10 cellular contexts compared by ENCODE assay signal in the genomic region with DNA sequence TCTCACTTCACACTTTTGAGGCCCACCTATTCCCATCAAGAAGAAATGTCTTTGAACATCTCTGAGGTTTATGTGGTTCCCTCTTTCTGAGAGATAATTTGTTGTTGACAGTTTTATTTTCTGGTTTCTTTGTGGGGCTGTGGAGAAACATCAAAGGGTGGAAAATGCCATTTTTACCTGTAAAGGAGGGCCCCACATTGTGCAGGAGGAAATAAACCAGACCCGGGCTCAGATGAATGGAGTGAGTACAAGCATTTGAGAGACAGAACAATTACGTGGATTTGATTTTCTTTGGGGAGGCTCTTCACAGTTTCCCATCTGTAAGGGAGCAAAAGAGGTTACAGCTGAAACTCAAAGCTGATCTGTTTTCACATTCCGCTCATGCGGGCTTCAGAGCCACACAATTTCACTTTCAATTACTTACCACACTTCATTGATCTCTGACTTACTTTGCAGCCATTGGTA. TPM values are rescaled to one million over a fixed set of nuclear protein-coding genes. Genes with fewer than 3 reads are reported as not detected.
DNase-seq lines count a peak whose midpoint lies in the region; ATAC-seq and TF ChIP-seq lines count a peak whose summit lies in the region.
"Had no signal": no experiment of that assay in that cellular context is flagged by ENCODE, and none has a peak within 500 bp of the region (broad histone marks: within the 10 kb centered on the region; RNA-seq: fewer than 3 reads in every experiment).

No MANE protein-coding gene starts in this region.

- intact Hi-C loops in CD4-positive, alpha-beta memory T cell (cut with micrococcal nuclease), result loop anchor here (2.0 kb wide), 1 partner anchor 20 kb away; no protein-coding TSS in a partner anchor
- intact Hi-C loops in activated T-helper 2 cell treated with anti-CD3 and anti-CD28 coated beads, Interferon-gamma antibody, Interleukin-2, Interleukin-4, amounts not matched to agents 10 μg/mL and 5 μg/mL and 100 μg/mL, durations not matched to agents 14 hours and 24 hours and 36 hours (cut with micrococcal nuclease), result loop anchor here (1.0 kb wide), 1 partner anchor 29 kb away; no protein-coding TSS in a partner anchor
- intact Hi-C loops in Calu3 (cut with micrococcal nuclease; ENCODE audit: unreplicated experiment), result no loop called here

- H3K27me3 ChIP-seq in CD4-positive, alpha-beta memory T cell (ENCODE audit: insufficient read depth, low read length), result no peaks in the 10 kb centered on the region

- POLR2A ChIA-PET in CD4-positive, alpha-beta memory T cell (lab: Charles Lee; ENCODE audit: partially characterized antibody), result interaction anchor here (1.0 to 10.2 kb wide), 6 partner anchors 14 to 43 kb away, joined by 3 to 126 read pairs (median 56); a partner anchor contains a TSS

- H3K27ac Mint-ChIP-seq in CD4-positive, alpha-beta memory T cell, result peak overlapping the region; percentile 49 to 92 (median 82)
- H3K27ac Mint-ChIP-seq in activated T-helper 2 cell treated with anti-CD3 and anti-CD28 coated beads, Interferon-gamma antibody, Interleukin-2, Interleukin-4, amounts not matched to agents 10 μg/mL and 5 μg/mL and 100 μg/mL, durations not matched to agents 14 hours and 24 hours and 36 hours, result peak overlapping the region; percentile 67
- H3K27ac Mint-ChIP-seq in Calu3 (ENCODE audit: unreplicated experiment), result no peak overlapping the region

- CTCF ChIA-PET in CD4-positive, alpha-beta memory T cell (lab: Charles Lee; ENCODE audit: partially characterized antibody), result interaction anchor here (0.7 to 7.3 kb wide), 6 partner anchors 9 to 41 kb away, joined by 3 to 449 read pairs (median 66); a partner anchor contains a TSS
- CTCF ChIA-PET in Calu3 (lab: Charles Lee), result no interaction called here

- no peaks in the 10 kb centered on the region for H3K9me3 Mint-ChIP-seq in CD4-positive, alpha-beta memory T cell
- H3K9me3 Mint-ChIP-seq in activated T-helper 2 cell treated with anti-CD3 and anti-CD28 coated beads, Interferon-gamma antibody, Interleukin-2, Interleukin-4, amounts not matched to agents 10 μg/mL and 5 μg/mL and 100 μg/mL, durations not matched to agents 14 hours and 24 hours and 36 hours, result no peaks in the 10 kb centered on the region
- no peaks in the 10 kb centered on the region for H3K9me3 Mint-ChIP-seq in Calu3 (ENCODE audit: low read depth, unreplicated experiment)

- peaks cover 60% of the 10 kb centered on the region for H3K4me1 ChIP-seq in CD4-positive, alpha-beta memory T cell (ENCODE audit: insufficient read depth, low read length)

- TF ChIP-seq CTCF in Calu3 (IDR thresholded peaks at IDR 0.05; ENCODE audit: unreplicated experiment), result no peak

- H3K36me3 Mint-ChIP-seq in CD4-positive, alpha-beta memory T cell, result peaks cover 9 to 18% of the 10 kb centered on the region in 2 donors
- H3K36me3 Mint-ChIP-seq in activated T-helper 2 cell treated with anti-CD3 and anti-CD28 coated beads, Interferon-gamma antibody, Interleukin-2, Interleukin-4, amounts not matched to agents 10 μg/mL and 5 μg/mL and 100 μg/mL, durations not matched to agents 14 hours and 24 hours and 36 hours (ENCODE audit: low read depth), result peaks cover 41% of the 10 kb centered on the region
- peaks cover 8% of the 10 kb centered on the region for H3K36me3 Mint-ChIP-seq in Calu3 (ENCODE audit: insufficient read depth, unreplicated experiment)

- H3K4me1 Mint-ChIP-seq in CD4-positive, alpha-beta memory T cell, result peaks cover 42 to 82% (median 62%) of the 10 kb centered on the region in 4 donors
- H3K4me1 Mint-ChIP-seq in activated T-helper 2 cell treated with anti-CD3 and anti-CD28 coated beads, Interferon-gamma antibody, Interleukin-2, Interleukin-4, amounts not matched to agents 10 μg/mL and 5 μg/mL and 100 μg/mL, durations not matched to agents 14 hours and 24 hours and 36 hours (ENCODE audit: low read depth), result peaks cover 38% of the 10 kb centered on the region
- peaks cover 9% of the 10 kb centered on the region for H3K4me1 Mint-ChIP-seq in Calu3 (ENCODE audit: low read depth, unreplicated experiment)

- peaks cover 12% of the 10 kb centered on the region for H3K36me3 ChIP-seq in CD4-positive, alpha-beta memory T cell (ENCODE audit: insufficient read depth, low read length)
- H3K36me3 ChIP-seq: prostate gland had no signal

- peak; percentile 49 to 57 (median 51) for DNase-seq in CD4-positive, alpha-beta memory T cell
- DNase-seq in activated T-helper 2 cell treated with anti-CD3 and anti-CD28 coated beads, Interferon-gamma antibody, Interleukin-2, Interleukin-4, amounts not matched to agents 10 μg/mL and 5 μg/mL and 100 μg/mL, durations not matched to agents 14 hours and 24 hours and 36 hours (ENCODE audit: low spot score), result no peak
- DNase-seq in cerebellar cortex (ENCODE audit: low spot score), result no peak
- DNase-seq in Calu3, result no peak
- DNase-seq in mucosa of gallbladder (ENCODE audit: low spot score), result no peak
- no peak for DNase-seq in iPS-NIHi11 (ENCODE audit: low spot score)

- BruUV-seq in Calu3 (replicated peaks; lab: Mats Ljungman, UMichigan), result no TSS peak

- H3K4me3 ChIP-seq in CD4-positive, alpha-beta memory T cell (ENCODE audit: low read length in 2 of 2), result no peak overlapping the region
- H3K4me3 ChIP-seq: prostate gland, thoracic aorta had no signal

- peak; percentile 79 for ATAC-seq in GM19043 (IDR thresholded peaks at IDR 0.05; ENCODE audit: low read depth, unreplicated experiment)
- ATAC-seq in HG02981 (IDR thresholded peaks at IDR 0.05; ENCODE audit: unreplicated experiment), result peak; percentile 62

- H3K9me3 ChIP-seq in CD4-positive, alpha-beta memory T cell (ENCODE audit: control insufficient read depth in 1 of 2, low read length in 2 of 2), result no peaks in the 10 kb centered on the region
- H3K9me3 ChIP-seq: prostate gland, thoracic aorta had no signal

- H3K27me3 Mint-ChIP-seq in CD4-positive, alpha-beta memory T cell, result no peaks in the 10 kb centered on the region
- H3K27me3 Mint-ChIP-seq in activated T-helper 2 cell treated with anti-CD3 and anti-CD28 coated beads, Interferon-gamma antibody, Interleukin-2, Interleukin-4, amounts not matched to agents 10 μg/mL and 5 μg/mL and 100 μg/mL, durations not matched to agents 14 hours and 24 hours and 36 hours (ENCODE audit: low read depth), result no peaks in the 10 kb centered on the region
- no peaks in the 10 kb centered on the region for H3K27me3 Mint-ChIP-seq in Calu3 (ENCODE audit: unreplicated experiment)

- H3K27ac ChIP-seq in CD4-positive, alpha-beta memory T cell (ENCODE audit: low read depth, low read length), result no peak overlapping the region
- H3K27ac ChIP-seq: prostate gland had no signal

- peak overlapping the region; percentile 8 to 84 (median 64) for H3K4me3 Mint-ChIP-seq in CD4-positive, alpha-beta memory T cell
- H3K4me3 Mint-ChIP-seq in activated T-helper 2 cell treated with anti-CD3 and anti-CD28 coated beads, Interferon-gamma antibody, Interleukin-2, Interleukin-4, amounts not matched to agents 10 μg/mL and 5 μg/mL and 100 μg/mL, durations not matched to agents 14 hours and 24 hours and 36 hours (ENCODE audit: low read depth), result peak overlapping the region; percentile 6
- no peak overlapping the region for H3K4me3 Mint-ChIP-seq in Calu3 (ENCODE audit: low read depth, unreplicated experiment)

RNA-seq across cellular contexts. Expression of a gene that starts 29.8 kb away (rescaled TPM):
- total RNA-seq in CD4-positive, alpha-beta memory T cell, result 10 to 100 TPM; 15.6 to 15.7 TPM
- 10 to 100 TPM; 10.3 to 12.8 TPM for polyA plus RNA-seq in CD4-positive, alpha-beta memory T cell
- total RNA-seq in activated T-helper 2 cell treated with anti-CD3 and anti-CD28 coated beads, Interferon-gamma antibody, Interleukin-2, Interleukin-4, amounts not matched to agents 10 μg/mL and 5 μg/mL and 100 μg/mL, durations not matched to agents 14 hours and 24 hours and 36 hours, result 17.1 and 18.8 TPM in 2 replicates
- total RNA-seq in Calu3 (2022) (1.5 and 1.7 TPM in 2 replicates), mucosa of gallbladder (14.8 TPM)

RNA-seq across cellular contexts. Expression of a gene that starts 39.5 kb away (rescaled TPM):
- total RNA-seq in CD4-positive, alpha-beta memory T cell, result 1 to 10 TPM; 1.6 to 2.3 TPM
- 1 to 10 TPM in 1 of 2 donors, under 1 TPM in 1; 0.94 to 1.2 TPM for polyA plus RNA-seq in CD4-positive, alpha-beta memory T cell
- 0.57 and 1.4 TPM in 2 replicates for total RNA-seq in activated T-helper 2 cell treated with anti-CD3 and anti-CD28 coated beads, Interferon-gamma antibody, Interleukin-2, Interleukin-4, amounts not matched to agents 10 μg/mL and 5 μg/mL and 100 μg/mL, durations not matched to agents 14 hours and 24 hours and 36 hours
- 25.7 and 26.7 TPM in 2 replicates for total RNA-seq in Calu3 (2022)
- 17.2 TPM for total RNA-seq in mucosa of gallbladder

RNA-seq across cellular contexts. Expression of a gene that starts 45.2 kb away (rescaled TPM):
- total RNA-seq in CD4-positive, alpha-beta memory T cell, result not detected
- not detected for polyA plus RNA-seq in CD4-positive, alpha-beta memory T cell
- total RNA-seq in activated T-helper 2 cell treated with anti-CD3 and anti-CD28 coated beads, Interferon-gamma antibody, Interleukin-2, Interleukin-4, amounts not matched to agents 10 μg/mL and 5 μg/mL and 100 μg/mL, durations not matched to agents 14 hours and 24 hours and 36 hours, result 0.57 and 1.1 TPM in 2 replicates
- not detected in 2 replicates for total RNA-seq in Calu3 (2022)
- total RNA-seq in mucosa of gallbladder, result 0.12 TPM

RNA-seq across cellular contexts. Expression of a gene that starts 53.8 kb away (rescaled TPM):
- total RNA-seq in CD4-positive, alpha-beta memory T cell, result 10 to 100 TPM; 52.8 to 54.7 TPM
- 100 to 1,000 TPM; 154 to 207 TPM for polyA plus RNA-seq in CD4-positive, alpha-beta memory T cell
- 168 and 174 TPM in 2 replicates for total RNA-seq in activated T-helper 2 cell treated with anti-CD3 and anti-CD28 coated beads, Interferon-gamma antibody, Interleukin-2, Interleukin-4, amounts not matched to agents 10 μg/mL and 5 μg/mL and 100 μg/mL, durations not matched to agents 14 hours and 24 hours and 36 hours
- total RNA-seq in Calu3 (2022) (59.2 and 61.5 TPM in 2 replicates), mucosa of gallbladder (95.0 TPM)

Comparison
In these comparisons a context has a peak if more than half of its experiments do, and no peak if none do; other contexts are left out.
1. DNase-seq: peak in CD4-positive, alpha-beta memory T cell (5 of 5); none in activated T-helper 2 cell treated with anti-CD3 and anti-CD28 coated beads, Interferon-gamma antibody, Interleukin-2, Interleukin-4, amounts not matched to agents 10 μg/mL and 5 μg/mL and 100 μg/mL, durations not matched to agents 14 hours and 24 hours and 36 hours (single experiment), cerebellar cortex (single experiment), Calu3 (single experiment), mucosa of gallbladder (single experiment) and iPS-NIHi11 (single experiment).